ENCODE assay signal across 8 cellular contexts in the genomic region with DNA sequence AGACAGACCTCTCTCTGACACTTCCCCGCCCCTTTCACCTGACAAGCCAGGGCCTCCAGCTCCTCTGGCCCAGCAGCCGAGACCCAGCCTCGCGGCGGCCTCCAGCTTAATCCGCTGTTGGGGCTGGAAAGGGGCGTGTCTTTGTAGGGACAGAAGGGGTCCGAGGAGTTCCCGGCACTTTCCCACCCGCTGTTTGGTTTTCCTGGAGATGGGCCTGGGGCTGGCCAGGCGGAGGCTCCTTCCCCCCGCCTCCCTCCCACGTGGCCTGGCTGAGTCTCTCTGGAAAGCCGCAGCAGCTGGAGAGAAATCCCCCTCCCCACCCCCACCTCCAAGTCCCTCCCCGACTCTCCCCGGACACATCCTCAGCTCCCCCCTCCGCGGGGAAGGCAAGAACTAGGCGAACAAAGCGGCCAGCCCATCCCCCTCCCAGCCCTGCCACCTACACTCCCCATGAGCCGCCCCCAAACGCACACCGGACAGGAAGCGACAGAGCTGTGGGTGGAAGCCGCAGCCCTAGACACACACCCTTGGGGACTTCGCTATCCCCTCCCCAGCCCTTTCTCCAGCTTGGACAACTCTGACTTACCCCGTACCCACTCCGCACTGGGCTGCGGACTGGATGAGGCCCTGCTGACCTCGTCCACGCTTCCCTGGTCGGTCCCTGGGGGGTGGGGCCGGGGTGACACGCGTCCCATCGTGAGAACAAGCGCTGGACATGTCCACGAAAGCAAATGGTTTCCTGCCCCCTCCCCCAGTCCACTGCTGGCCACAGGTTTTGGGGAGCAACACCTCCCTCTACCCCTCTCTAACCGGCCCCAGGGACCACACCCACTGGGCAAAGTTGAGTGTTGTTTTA. TPM values are rescaled to one million over a fixed set of nuclear protein-coding genes. Genes with fewer than 3 reads are reported as not detected.
DNase-seq lines count a peak whose midpoint lies in the region; ATAC-seq and TF ChIP-seq lines count a peak whose summit lies in the region.

No MANE protein-coding gene starts in this region.

- peaks cover 63 to 80% of the 10 kb centered on the region in 2 experiments for H3K4me1 Mint-ChIP-seq in H9
- H3K4me1 Mint-ChIP-seq in activated naive CD8-positive, alpha-beta T cell (ENCODE audit: low read depth), result peaks cover 13% of the 10 kb centered on the region

- no peak overlapping the region for H4K5ac ChIP-seq in H9 (ENCODE audit: insufficient read length, low read depth, low read length)

- H3K14ac ChIP-seq in H9 (ENCODE audit: insufficient read depth, low read length), result peak overlapping the region; percentile 9

- intact Hi-C loops in left ventricle myocardium inferior (cut with micrococcal nuclease), result no loop called here
- intact Hi-C loops in posterior cingulate gyrus (cut with DNase I), result no loop called here
- intact Hi-C loops in PC-9 (cut with micrococcal nuclease; ENCODE audit: unreplicated experiment), result no loop called here

- H3K36me3 Mint-ChIP-seq in H9 (ENCODE audit: insufficient read depth in 1 of 3, low read depth in 3 of 3), result peaks cover 2 to 11% (median 3%) of the 10 kb centered on the region in 3 experiments; a peak in 6 of 7 replicates
- peaks cover 5% of the 10 kb centered on the region for H3K36me3 Mint-ChIP-seq in activated naive CD8-positive, alpha-beta T cell

- no peak overlapping the region for H4K91ac ChIP-seq in H9 (ENCODE audit: insufficient read length, low read depth, low read length)

- H3F3A ChIP-seq in PC-9 (ENCODE audit: insufficient read depth, low read depth), result no peaks in the 10 kb centered on the region

- H3K79me2 ChIP-seq in H9 (ENCODE audit: insufficient read depth, low read length) (no peaks in the 10 kb centered on the region), PC-9 (ENCODE audit: low read depth) (no peaks in the 10 kb centered on the region)

- H3K18ac ChIP-seq in H9 (ENCODE audit: insufficient read length, low read depth, low read length), result no peak overlapping the region

- no peak overlapping the region for H2BK5ac ChIP-seq in H9 (ENCODE audit: insufficient read length, low read length)

- peak overlapping the region; percentile 45 to 67 (median 56) for H3K4me3 ChIP-seq in BLaER1 treated with 17β-estradiol and CSF1 and Interleukin-3, amounts not matched to agents 10 nM and 100 nM
- H3K4me3 ChIP-seq in left ventricle myocardium inferior (peak overlapping the region; percentile 68), PC-9 (no peak overlapping the region)

- peaks cover 19% of the 10 kb centered on the region for H3K23me2 ChIP-seq in H9 (ENCODE audit: insufficient read length, low read depth, low read length, poor library complexity, severe bottlenecking)

- TF ChIP-seq CTCF in H9 (conservative IDR thresholded peaks at IDR 0.05) (no peak), left ventricle myocardium inferior (IDR thresholded peaks at IDR 0.05; ENCODE audit: borderline replicate concordance) (no peak), PC-9 (conservative IDR thresholded peaks at IDR 0.05) (no peak)

- CTCF ChIA-PET in PC-9 (lab: Charles Lee), result interaction anchor here (0.5 to 1.9 kb wide), 5 partner anchors 22 to 1510 kb away, joined by 3 to 6 read pairs (median 3); no protein-coding TSS in a partner anchor

- DNase-seq in H9 (peak; percentile 97), left ventricle myocardium inferior (peak; percentile 53), posterior cingulate gyrus (peak in 6 of 10 donors; percentile 12 to 88 (median 26)), PC-9 (no peak)

- H2BK12ac ChIP-seq in H9 (ENCODE audit: insufficient read length, low read depth, low read length), result no peak overlapping the region

- POLR2A ChIA-PET in PC-9 (lab: Charles Lee; ENCODE audit: unreplicated experiment), result no interaction called here

- H3K4me3 Mint-ChIP-seq in H9, result peak overlapping the region; percentile 97 to 100
- peak overlapping the region; percentile 84 for H3K4me3 Mint-ChIP-seq in activated naive CD8-positive, alpha-beta T cell

- peaks cover 54 to 67% (median 59%) of the 10 kb centered on the region in 11 experiments for H3K27me3 ChIP-seq in BLaER1 treated with 17β-estradiol and CSF1 and Interleukin-3, amounts not matched to agents 10 nM and 100 nM
- H3K27me3 ChIP-seq in H9 (ENCODE audit: insufficient read depth, low read length), result peaks cover 3% of the 10 kb centered on the region; the same call in 1 of the 2 replicates
- H3K27me3 ChIP-seq in left ventricle myocardium inferior (ENCODE audit: low read depth), result peaks cover 62% of the 10 kb centered on the region
- peaks cover 4% of the 10 kb centered on the region; the same call in 1 of the 2 replicates for H3K27me3 ChIP-seq in PC-9 (ENCODE audit: insufficient read depth, low read depth)

- H3K9me2 ChIP-seq in PC-9 (ENCODE audit: insufficient read depth), result no peaks in the 10 kb centered on the region

- no peak overlapping the region for H3T11ph ChIP-seq in H9 (ENCODE audit: low read length)

- H4K8ac ChIP-seq in H9 (replicated peaks; ENCODE audit: insufficient read length, low read depth, low read length), result no peak overlapping the region

- peaks cover 20 to 26% (median 23%) of the 10 kb centered on the region in 10 experiments for H3K4me1 ChIP-seq in BLaER1 treated with 17β-estradiol and CSF1 and Interleukin-3, amounts not matched to agents 10 nM and 100 nM
- peaks cover 22% of the 10 kb centered on the region; the same call in 1 of the 2 replicates for H3K4me1 ChIP-seq in H9 (ENCODE audit: insufficient read depth, low read length)
- H3K4me1 ChIP-seq in left ventricle myocardium inferior, result peaks cover 28% of the 10 kb centered on the region
- peaks cover 9% of the 10 kb centered on the region; the same call in 1 of the 2 replicates for H3K4me1 ChIP-seq in PC-9 (replicated peaks; ENCODE audit: insufficient read depth)

- no peak overlapping the region for H3K4ac ChIP-seq in H9 (ENCODE audit: low read depth, low read length)

- H3K27ac ChIP-seq in BLaER1 treated with 17β-estradiol and CSF1 and Interleukin-3, amounts not matched to agents 10 nM and 100 nM, result no peak overlapping the region; a peak in 1 of 22 replicates
- no peak overlapping the region for H3K27ac ChIP-seq in H9 (ENCODE audit: insufficient read length, low read depth, low read length)
- peak overlapping the region; percentile 33 for H3K27ac ChIP-seq in left ventricle myocardium inferior (replicated peaks)
- no peak overlapping the region for H3K27ac ChIP-seq in PC-9

- H2AK5ac ChIP-seq in H9 (ENCODE audit: insufficient read length, low read length), result no peak overlapping the region

- no peak overlapping the region for H2BK15ac ChIP-seq in H9 (ENCODE audit: low read depth, low read length)

- H3K4me2 ChIP-seq in BLaER1 treated with 17β-estradiol and CSF1 and Interleukin-3, amounts not matched to agents 10 nM and 100 nM, result peak overlapping the region; percentile 88 to 99 (median 95)
- H3K4me2 ChIP-seq in H9 (ENCODE audit: insufficient read depth, insufficient read length, low read length) (peak overlapping the region; percentile 61), PC-9 (no peak overlapping the region)

- ATAC-seq in HG03354 (IDR thresholded peaks at IDR 0.05; ENCODE audit: poor library complexity, severe bottlenecking, unreplicated experiment) (no peak), GM18867 (IDR thresholded peaks at IDR 0.05; ENCODE audit: unreplicated experiment) (no peak)

- no TSS peak for BruUV-seq in PC-9 (replicated peaks; lab: Mats Ljungman, UMichigan)

- no peak overlapping the region for H2BK120ac ChIP-seq in H9 (ENCODE audit: low read depth, low read length, poor library complexity, severe bottlenecking)

- WGBS in H9 (ENCODE audit: extremely low coverage, insufficient read length, low lambda C conversion rate), result no CpG with 5 or more reads among the region's 39 CpGs

- H4K20me1 ChIP-seq in BLaER1 treated with 17β-estradiol and CSF1 and Interleukin-3, amounts not matched to agents 10 nM and 100 nM, result peaks cover 0 to 29% (median 4%) of the 10 kb centered on the region in 11 experiments; a peak in 7 of 22 replicates
- H4K20me1 ChIP-seq in H9 (ENCODE audit: control insufficient read depth, insufficient read depth, insufficient read length) (no peaks in the 10 kb centered on the region), PC-9 (ENCODE audit: insufficient read depth) (no peaks in the 10 kb centered on the region)

- H3K23ac ChIP-seq in H9 (ENCODE audit: insufficient read length, low read depth, low read length), result no peak overlapping the region

- peak overlapping the region; percentile 46 to 97 (median 86) for H3K27ac Mint-ChIP-seq in H9
- no peak overlapping the region for H3K27ac Mint-ChIP-seq in activated naive CD8-positive, alpha-beta T cell

- no peaks in the 10 kb centered on the region for H3K36me3 ChIP-seq in BLaER1 treated with 17β-estradiol and CSF1 and Interleukin-3, amounts not matched to agents 10 nM and 100 nM
- no peaks in the 10 kb centered on the region for H3K36me3 ChIP-seq in left ventricle myocardium inferior
- no peaks in the 10 kb centered on the region for H3K36me3 ChIP-seq in PC-9 (ENCODE audit: low read depth)

- H3K9ac ChIP-seq in BLaER1 treated with 17β-estradiol and CSF1 and Interleukin-3, amounts not matched to agents 10 nM and 100 nM, result peak overlapping the region in 9 of 11 experiments; percentile 24 to 70 (median 43); a peak in 14 of 22 replicates
- no peak overlapping the region for H3K9ac ChIP-seq in H9 (ENCODE audit: extremely low read depth, insufficient read length, low read length)

- no peaks in the 10 kb centered on the region for H3K79me1 ChIP-seq in H9 (ENCODE audit: insufficient read depth, low read depth, low read length, poor library complexity, severe bottlenecking)

- H2AFZ ChIP-seq in H9 (ENCODE audit: low read length), result no peak overlapping the region
- H2AFZ ChIP-seq in PC-9, result no peak overlapping the region

- no peaks in the 10 kb centered on the region for H3K9me3 ChIP-seq in BLaER1 treated with 17β-estradiol and CSF1 and Interleukin-3, amounts not matched to agents 10 nM and 100 nM (replicated peaks in 1 of 11)
- H3K9me3 ChIP-seq in H9 (ENCODE audit: control insufficient read depth, low read depth, low read length) (no peaks in the 10 kb centered on the region), left ventricle myocardium inferior (replicated peaks) (no peaks in the 10 kb centered on the region), PC-9 (ENCODE audit: insufficient read depth, low read depth) (no peaks in the 10 kb centered on the region)

- H3K27me3 Mint-ChIP-seq in H9 (ENCODE audit: low read depth), result peaks cover 17% of the 10 kb centered on the region
- H3K27me3 Mint-ChIP-seq in activated naive CD8-positive, alpha-beta T cell, result peaks cover 51% of the 10 kb centered on the region

- H3K9me3 Mint-ChIP-seq in H9, result peaks cover 0 to 2% of the 10 kb centered on the region in 2 experiments; a peak in 2 of 5 replicates
- no peaks in the 10 kb centered on the region for H3K9me3 Mint-ChIP-seq in activated naive CD8-positive, alpha-beta T cell (ENCODE audit: low read depth)

- H2BK20ac ChIP-seq in H9 (ENCODE audit: low read depth, low read length, poor library complexity, severe bottlenecking), result no peak overlapping the region

- H3K56ac ChIP-seq in H9 (ENCODE audit: insufficient read length, low read depth, low read length), result no peak overlapping the region

RNA-seq across cellular contexts. Expression of a gene that starts 1.2 kb away (rescaled TPM):
- total RNA-seq in H9 (2021) (19.8 and 21.7 TPM in 2 replicates), left ventricle myocardium inferior (0.96 TPM), PC-9 (2021) (0.10 and 0.31 TPM in 2 replicates)

RNA-seq across cellular contexts. Expression of a gene that starts 43.8 kb away (rescaled TPM):
- total RNA-seq in H9 (2021), result 17.9 and 18.9 TPM in 2 replicates
- 0.16 TPM for total RNA-seq in left ventricle myocardium inferior
- total RNA-seq in PC-9 (2021), result 0.22 and 0.38 TPM in 2 replicates

Comparison
In these comparisons a context has a peak if more than half of its experiments do, and no peak if none do; other contexts are left out.
1. DNase-seq: peak in H9 (single experiment), left ventricle myocardium inferior (single experiment) and posterior cingulate gyrus (6 of 10); none in PC-9 (0 of 2).
2. RNA of a gene that starts 1.2 kb away (total RNA-seq): 19.8 to 21.7 TPM in H9; 0.96 TPM in left ventricle myocardium inferior (single experiment) and 0.10 to 0.31 TPM in PC-9; every median in the first group is over 10 times any median in the second.
3. RNA of a gene that starts 43.8 kb away (total RNA-seq): 17.9 to 18.9 TPM in H9; 0.22 to 0.38 TPM in PC-9 and 0.16 TPM in left ventricle myocardium inferior (single experiment); every median in the first group is over 10 times any median in the second.